ENCODE assay signal across 8 cellular contexts in genomic region chr15:48507416-48508065, GRCh38.
DNase-seq lines count a peak whose midpoint lies in the region; ATAC-seq and TF ChIP-seq lines count a peak whose summit lies in the region.

No MANE protein-coding gene starts in this region.

- CTCF ChIA-PET in CD8-positive, alpha-beta T cell (lab: Charles Lee) = interaction anchor here (1.0 to 1.7 kb wide), 3 partner anchors 11 to 18 kb away, joined by 3 to 4 read pairs (median 4); no protein-coding TSS in a partner anchor

- no peak overlapping the region for H3K27ac Mint-ChIP-seq in neural crest cell (ENCODE audit: unreplicated experiment)
- no peak overlapping the region for H3K27ac Mint-ChIP-seq in CD8-positive, alpha-beta T cell

- H3K36me3 Mint-ChIP-seq in neural crest cell (ENCODE audit: low read depth) = peaks cover 10% of the 10 kb centered on the region
- no peaks in the 10 kb centered on the region for H3K36me3 Mint-ChIP-seq in CD8-positive, alpha-beta T cell

- POLR2A ChIA-PET in CD8-positive, alpha-beta T cell (lab: Charles Lee) = no interaction called here

- peak; percentile 36 to 61 (median 46) for TF ChIP-seq CTCF in esophagus squamous epithelium (IDR thresholded peaks at IDR 0.05)
- TF ChIP-seq CTCF in neural crest cell (conservative IDR thresholded peaks at IDR 0.05) = peak; percentile 69
- no peak for TF ChIP-seq CTCF in CD8-positive, alpha-beta T cell (IDR thresholded peaks at IDR 0.05)

- H3K27ac ChIP-seq in esophagus squamous epithelium = no peak overlapping the region
- H3K27ac ChIP-seq in CD8-positive, alpha-beta T cell (ENCODE audit: low read depth, low read length) = no peak overlapping the region

- WGBS in esophagus squamous epithelium, 2 donors = 10 to 41% methylated on average over 2 of the region's 2 CpGs

- no peaks in the 10 kb centered on the region for H3K4me1 Mint-ChIP-seq in neural crest cell
- H3K4me1 Mint-ChIP-seq in CD8-positive, alpha-beta T cell (ENCODE audit: low read depth) = no peaks in the 10 kb centered on the region

- no peaks in the 10 kb centered on the region for H3K27me3 ChIP-seq in esophagus squamous epithelium
- no peaks in the 10 kb centered on the region for H3K27me3 ChIP-seq in CD8-positive, alpha-beta T cell (ENCODE audit: insufficient read depth, low read length)

- no peak overlapping the region for H3K4me3 ChIP-seq in esophagus squamous epithelium
- H3K4me3 ChIP-seq in CD8-positive, alpha-beta T cell (ENCODE audit: low read depth, low read length) = no peak overlapping the region

- no peak for TF ChIP-seq POLR2A in esophagus squamous epithelium (IDR thresholded peaks at IDR 0.05)

- no peaks in the 10 kb centered on the region for H3K27me3 Mint-ChIP-seq in neural crest cell (ENCODE audit: low read depth)
- no peaks in the 10 kb centered on the region for H3K27me3 Mint-ChIP-seq in CD8-positive, alpha-beta T cell (ENCODE audit: low read depth)

- peaks cover 0 to 21% (median 0%) of the 10 kb centered on the region in 3 donors for H3K36me3 ChIP-seq in esophagus squamous epithelium
- H3K36me3 ChIP-seq in CD8-positive, alpha-beta T cell (ENCODE audit: insufficient read depth, low read length) = no peaks in the 10 kb centered on the region

- H3K9me3 Mint-ChIP-seq in neural crest cell = no peaks in the 10 kb centered on the region
- no peaks in the 10 kb centered on the region for H3K9me3 Mint-ChIP-seq in CD8-positive, alpha-beta T cell

- DNase-seq in EH (ENCODE audit: low read depth) (peak; percentile 67), RPMI8226 (peak; percentile 71), esophagus squamous epithelium (lab: John Stamatoyannopoulos, UW) (no peak), neural crest cell (ENCODE audit: low read depth, low spot score) (peak; percentile 15)
- DNase-seq in stimulated activated naive CD4-positive, alpha-beta T cell (lab: John Stamatoyannopoulos, UW) = no peak
- no peak for DNase-seq in CD8-positive, alpha-beta T cell

- no peaks in the 10 kb centered on the region for H3K9me3 ChIP-seq in esophagus squamous epithelium
- H3K9me3 ChIP-seq in CD8-positive, alpha-beta T cell (ENCODE audit: low read length) = no peaks in the 10 kb centered on the region

- peak; percentile 75 for ATAC-seq in GM19324 (IDR thresholded peaks at IDR 0.05; ENCODE audit: low FRiP score, unreplicated experiment)
- peak; percentile 84 for ATAC-seq in HG03457 (IDR thresholded peaks at IDR 0.05; ENCODE audit: unreplicated experiment)
- no peak for ATAC-seq in CD8-positive, alpha-beta T cell

- H3K4me1 ChIP-seq in esophagus squamous epithelium = no peaks in the 10 kb centered on the region
- no peaks in the 10 kb centered on the region for H3K4me1 ChIP-seq in CD8-positive, alpha-beta T cell (ENCODE audit: insufficient read depth, low read length)

- no peak overlapping the region for H3K4me3 Mint-ChIP-seq in neural crest cell
- H3K4me3 Mint-ChIP-seq in CD8-positive, alpha-beta T cell = no peak overlapping the region

- intact Hi-C loops in esophagus squamous epithelium (cut with DNase I) = no loop called here
- intact Hi-C loops in CD8-positive, alpha-beta T cell (cut with DNase I, micrococcal nuclease) = no loop called here

Comparison
In these comparisons a context has a peak if more than half of its experiments do, and no peak if none do; other contexts are left out.
1. DNase-seq: peak in EH (single experiment), RPMI8226 (single experiment) and neural crest cell (single experiment); none in esophagus squamous epithelium (single experiment), stimulated activated naive CD4-positive, alpha-beta T cell (0 of 6) and CD8-positive, alpha-beta T cell (0 of 7).